21 cellular contexts compared by ENCODE assay signal in the genomic region with DNA sequence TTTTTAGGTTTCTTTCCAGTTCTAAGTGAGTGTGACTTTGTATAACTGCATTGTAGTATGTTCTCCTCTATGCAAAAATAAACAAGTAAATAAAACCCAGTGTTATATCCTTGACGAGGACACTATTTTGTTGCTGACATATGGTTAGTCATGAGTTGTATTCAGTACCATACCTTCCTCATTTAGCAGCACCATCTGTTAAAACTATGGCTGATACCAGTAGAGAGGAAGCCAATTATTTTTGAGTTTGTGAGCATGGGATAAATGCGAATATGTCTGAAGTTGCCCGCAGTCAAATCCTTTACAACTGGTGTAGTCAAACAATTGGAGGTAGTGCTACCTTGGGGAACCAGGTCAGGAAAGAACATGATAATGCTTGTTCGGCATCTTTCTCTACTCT.
DNase-seq lines count a peak whose midpoint lies in the region; ATAC-seq, FAIRE-seq and TF ChIP-seq lines count a peak whose summit lies in the region.
"Had no signal": no experiment of that assay in that cellular context is flagged by ENCODE, and none has a peak within 500 bp of the region (broad histone marks: within the 10 kb centered on the region; RNA-seq: fewer than 3 reads in every experiment).

No MANE protein-coding gene starts in this region.

- no peaks in the 10 kb centered on the region for H3K9me3 ChIP-seq in Loucy (ENCODE audit: insufficient read depth, low read depth, low read length)
- H3K9me3 ChIP-seq in WERI-Rb-1 (ENCODE audit: severe bottlenecking) = peaks cover 5% of the 10 kb centered on the region

- H3K9ac ChIP-seq in Loucy (ENCODE audit: low read depth, low read length, poor library complexity, severe bottlenecking) = peak overlapping the region; percentile 2

- H3K36me3 ChIP-seq in Loucy (ENCODE audit: insufficient read depth, low read length) (no peaks in the 10 kb centered on the region), WERI-Rb-1 (peaks cover 9% of the 10 kb centered on the region)

- TF ChIP-seq CTCF in D721Med (IDR thresholded peaks at IDR 0.05; ENCODE audit: insufficient read depth, missing control alignments) = no peak
- TF ChIP-seq CTCF in Loucy (conservative IDR thresholded peaks at IDR 0.05; ENCODE audit: low read length) = no peak
- TF ChIP-seq CTCF in WERI-Rb-1 (IDR thresholded peaks at IDR 0.05; ENCODE audit: low read depth, low read length) = no peak

- peak overlapping the region; percentile 67 for H3K27ac ChIP-seq in WERI-Rb-1
- H3K27ac ChIP-seq: 22Rv1 had no signal

- no peak for ATAC-seq in GM21528 (IDR thresholded peaks at IDR 0.05; ENCODE audit: low FRiP score, unreplicated experiment)
- ATAC-seq: CD8-positive, alpha-beta T cell; Panc1; SK-N-SH treated with all-trans-retinoic acid at 6 μM for 48 hours; T-cell had no signal

- H3K4me2 ChIP-seq in Loucy (ENCODE audit: low read depth, low read length, poor library complexity, severe bottlenecking) = no peak overlapping the region

- H3K4me1 ChIP-seq in Loucy (ENCODE audit: insufficient read depth, low read length, poor library complexity, severe bottlenecking) = peaks cover 45% of the 10 kb centered on the region

- H2AFZ ChIP-seq in Loucy (ENCODE audit: low read length) = no peak overlapping the region

- peaks cover 37% of the 10 kb centered on the region for H3K79me2 ChIP-seq in Loucy (ENCODE audit: insufficient read depth, low read length)

- no peaks in the 10 kb centered on the region for H4K20me1 ChIP-seq in Loucy (ENCODE audit: insufficient read depth, low read length, poor library complexity, severe bottlenecking)

- no peak for DNase-seq in D721Med (ENCODE audit: insufficient read length, low spot score)
- peak; percentile 95 for DNase-seq in NCI-H446 treated with DMSO at 0.1 percent for 48 hours (lab: John Stamatoyannopoulos, UW)
- no peak for DNase-seq in WERI-Rb-1
- DNase-seq in NCI-H128 (lab: John Stamatoyannopoulos, UW; ENCODE audit: unreplicated experiment) = no peak
- DNase-seq in T-helper 1 cell = no peak
- DNase-seq in NCI-H1930 (lab: John Stamatoyannopoulos, UW) = no peak
- DNase-seq: AML-193; CD8-positive, alpha-beta T cell; DMS53; EL; H7; Karpas-422; NCI-H1417 treated with DMSO at 0.1 percent for 48 hours; NCI-H2029; NCI-H748 treated with DMSO at 0.1 percent for 48 hours; T-cell had no signal

- H3K4me3 ChIP-seq in Loucy (ENCODE audit: low read length, poor library complexity, severe bottlenecking) = no peak overlapping the region
- H3K4me3 ChIP-seq in WERI-Rb-1 (ENCODE audit: low read depth, low read length) = no peak overlapping the region

- H3K27me3 ChIP-seq in Loucy (ENCODE audit: insufficient read depth, low read length, poor library complexity, severe bottlenecking) (no peaks in the 10 kb centered on the region), WERI-Rb-1 (ENCODE audit: insufficient read depth, low read depth, severe bottlenecking) (no peaks in the 10 kb centered on the region)

- no peaks in the 10 kb centered on the region for H3F3A ChIP-seq in Loucy (ENCODE audit: low read depth)

- H3K9me2 ChIP-seq in Loucy (replicated peaks; ENCODE audit: low read depth, low read length) = no peaks in the 10 kb centered on the region

- FAIRE-seq in D721Med (lab: Jason Lieb, UNC) = peak; percentile 81
